In genomic region chr4:119300072-119300387, GRCh38 we compare ENCODE assay signal across 9 cellular contexts. TPM values are rescaled to one million over a fixed set of nuclear protein-coding genes. Genes with fewer than 3 reads are reported as not detected.
DNase-seq lines count a peak whose midpoint lies in the region; ATAC-seq and TF ChIP-seq lines count a peak whose summit lies in the region.
"Had no signal": no experiment of that assay in that cellular context is flagged by ENCODE, and none has a peak within 500 bp of the region (broad histone marks: within the 10 kb centered on the region; RNA-seq: fewer than 3 reads in every experiment).

No MANE protein-coding gene starts in this region.

- no peaks in the 10 kb centered on the region for H3K27me3 ChIP-seq in BLaER1 treated with 17β-estradiol and CSF1 and Interleukin-3, amounts not matched to agents 10 nM and 100 nM
- H3K27me3 ChIP-seq in ascending aorta = no peaks in the 10 kb centered on the region
- no peaks in the 10 kb centered on the region for H3K27me3 ChIP-seq in iPS-18a (ENCODE audit: control insufficient read depth, insufficient read depth, low read length)

- peak; percentile 34 for ATAC-seq in GM21528 (IDR thresholded peaks at IDR 0.05; ENCODE audit: low FRiP score, unreplicated experiment)

- peaks cover 18 to 32% (median 28%) of the 10 kb centered on the region in 11 experiments; a peak in 21 of 22 replicates for H3K36me3 ChIP-seq in BLaER1 treated with 17β-estradiol and CSF1 and Interleukin-3, amounts not matched to agents 10 nM and 100 nM
- peaks cover 9 to 17% of the 10 kb centered on the region in 2 donors for H3K36me3 ChIP-seq in ascending aorta
- H3K36me3 ChIP-seq in iPS-18a (ENCODE audit: control insufficient read depth, low read depth, low read length) = no peaks in the 10 kb centered on the region

- TF ChIP-seq CTCF in ascending aorta (IDR thresholded peaks at IDR 0.05) = no peak

- H3K27ac ChIP-seq in BLaER1 treated with 17β-estradiol and CSF1 and Interleukin-3, amounts not matched to agents 10 nM and 100 nM = peak overlapping the region; percentile 70 to 90 (median 86)
- H3K27ac ChIP-seq in ascending aorta (peak overlapping the region; percentile 92 to 94), iPS-18a (ENCODE audit: low read length) (peak overlapping the region; percentile 11)

- DNase-seq in Jurkat, Clone E6-1 (ENCODE audit: low read depth, low spot score) = no peak
- DNase-seq in ascending aorta (ENCODE audit: low spot score in 2 of 2) (peak in 1 of 2 donors; percentile 82), NCI-H748 treated with DMSO at 0.1 percent for 48 hours (lab: John Stamatoyannopoulos, UW) (no peak), DMS114 treated with DMSO at 0.1 percent for 48 hours (lab: John Stamatoyannopoulos, UW; ENCODE audit: unreplicated experiment) (no peak)
- peak; percentile 18 for DNase-seq in stimulated activated CD4-positive, alpha-beta T cell treated with anti-CD3 and anti-CD28 coated beads, Interleukin-12 subunit alpha, Interleukin-12 subunit beta, amount 100 ng/mL, for 4 hours

- H3K4me3 ChIP-seq in BLaER1 treated with 17β-estradiol and CSF1 and Interleukin-3, amounts not matched to agents 10 nM and 100 nM = peak overlapping the region; percentile 71 to 92 (median 86)
- peak overlapping the region; percentile 79 for H3K4me3 ChIP-seq in Jurkat, Clone E6-1 (ENCODE audit: low read length)
- peak overlapping the region; percentile 84 to 88 for H3K4me3 ChIP-seq in ascending aorta
- H3K4me3 ChIP-seq in iPS-18a (ENCODE audit: low read length) = peak overlapping the region; percentile 98

- H3K9me3 ChIP-seq in BLaER1 treated with 17β-estradiol and CSF1 and Interleukin-3, amounts not matched to agents 10 nM and 100 nM (replicated peaks in 1 of 11) = peaks cover 0 to 4% (median 0%) of the 10 kb centered on the region in 11 experiments; a peak in 3 of 22 replicates
- H3K9me3 ChIP-seq in ascending aorta (no peaks in the 10 kb centered on the region), iPS-18a (ENCODE audit: control insufficient read depth, low read depth, low read length) (no peaks in the 10 kb centered on the region)

- intact Hi-C loops in ascending aorta (cut with DNase I) = no loop called here

- H3K9ac ChIP-seq in BLaER1 treated with 17β-estradiol and CSF1 and Interleukin-3, amounts not matched to agents 10 nM and 100 nM = peak overlapping the region; percentile 83 to 90 (median 86)
- peak overlapping the region; percentile 78 for H3K9ac ChIP-seq in iPS-18a (ENCODE audit: low read length)

- peaks cover 0 to 20% (median 0%) of the 10 kb centered on the region in 11 experiments; a peak in 6 of 22 replicates for H4K20me1 ChIP-seq in BLaER1 treated with 17β-estradiol and CSF1 and Interleukin-3, amounts not matched to agents 10 nM and 100 nM

- H3K4me1 ChIP-seq in BLaER1 treated with 17β-estradiol and CSF1 and Interleukin-3, amounts not matched to agents 10 nM and 100 nM = peaks cover 16 to 45% (median 37%) of the 10 kb centered on the region in 10 experiments
- H3K4me1 ChIP-seq in ascending aorta (peaks cover 0 to 27% of the 10 kb centered on the region in 2 donors), iPS-18a (ENCODE audit: control insufficient read depth, low read depth, low read length) (no peaks in the 10 kb centered on the region)

- H3K4me2 ChIP-seq in BLaER1 treated with 17β-estradiol and CSF1 and Interleukin-3, amounts not matched to agents 10 nM and 100 nM = peak overlapping the region; percentile 80 to 98 (median 94)

RNA-seq across cellular contexts. Expression of gene FABP2, which starts 21.9 kb away (rescaled TPM):
- not detected for polyA plus RNA-seq in Jurkat, Clone E6-1 (2012; ENCODE audit: insufficient read depth, insufficient read length)
- not detected for total RNA-seq in ascending aorta
- total RNA-seq: subcutaneous adipose tissue had no signal

Comparison
In these comparisons a context has a peak if more than half of its experiments do, and no peak if none do; other contexts are left out.
1. H3K27ac ChIP-seq: peak in every context shown above with its lines; median percentile 93 in ascending aorta; 86 in BLaER1 treated with 17β-estradiol and CSF1 and Interleukin-3, amounts not matched to agents 10 nM and 100 nM; 11 in iPS-18a.